ENCODE assay signal across 25 cellular contexts in the genomic region with DNA sequence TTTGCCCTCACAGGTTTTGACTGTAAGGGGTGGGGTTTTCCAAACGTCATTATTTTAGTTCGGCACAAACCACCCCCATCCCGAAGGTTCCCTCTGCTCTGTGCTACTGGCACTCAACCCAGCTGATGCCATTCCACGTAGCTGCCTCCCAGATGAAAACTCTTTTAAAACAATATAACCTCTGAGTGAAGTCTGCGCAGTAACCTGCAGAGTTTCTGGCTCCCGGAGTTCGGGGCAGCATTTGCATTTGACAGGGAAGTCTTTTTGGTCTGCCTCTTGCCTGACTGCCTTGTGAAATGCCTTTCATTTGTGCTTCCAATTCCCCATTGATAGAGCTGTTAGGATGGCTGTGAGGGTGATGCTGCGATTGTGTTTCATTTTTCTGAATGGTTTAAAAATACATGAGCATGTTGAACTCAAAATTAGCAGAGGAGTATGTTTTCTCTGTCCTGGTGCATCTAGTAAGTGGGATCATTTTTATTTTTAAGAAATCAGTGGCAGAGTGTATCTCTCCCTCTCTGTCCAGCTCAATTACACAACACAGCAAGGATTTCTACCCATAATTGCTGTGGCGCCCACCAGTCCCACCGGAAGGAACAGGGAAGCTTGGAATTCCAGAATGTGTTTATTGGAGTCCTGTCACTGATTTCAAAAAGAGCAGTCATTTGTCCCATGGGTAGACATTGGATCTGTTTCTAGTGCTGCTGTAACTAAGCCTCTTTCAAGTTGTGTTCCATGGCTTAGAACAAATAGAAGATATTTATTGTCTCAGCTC. TPM values are rescaled to one million over a fixed set of nuclear protein-coding genes. Genes with fewer than 3 reads are reported as not detected.
DNase-seq lines count a peak whose midpoint lies in the region; ATAC-seq, FAIRE-seq and TF ChIP-seq lines count a peak whose summit lies in the region.
"Had no signal": no experiment of that assay in that cellular context is flagged by ENCODE, and none has a peak within 500 bp of the region (broad histone marks: within the 10 kb centered on the region; RNA-seq: fewer than 3 reads in every experiment).

No MANE protein-coding gene starts in this region.

- H3K9ac ChIP-seq in HUES6 (ENCODE audit: low read length) (peak overlapping the region; percentile 61), smooth muscle cell (ENCODE audit: low read depth) (no peak overlapping the region)

- H3K36me3 ChIP-seq in HUES6 (ENCODE audit: control insufficient read depth, insufficient read depth, low read length) (peaks cover 30% of the 10 kb centered on the region), hepatocyte (replicated peaks; ENCODE audit: insufficient read depth, low read depth) (no peaks in the 10 kb centered on the region), smooth muscle cell (ENCODE audit: low read depth) (no peaks in the 10 kb centered on the region)
- H3K36me3 ChIP-seq: heart right ventricle, right lobe of liver, uterus had no signal

- no peak for FAIRE-seq in HTR-8/SVneo (lab: Jason Lieb, UNC)
- FAIRE-seq: D721Med, H54 had no signal

- peaks cover 56% of the 10 kb centered on the region for H3K4me1 ChIP-seq in HUES6 (ENCODE audit: control insufficient read depth, insufficient read depth, low read length)
- peaks cover 21% of the 10 kb centered on the region for H3K4me1 ChIP-seq in hepatocyte (ENCODE audit: insufficient read depth)
- peaks cover 31% of the 10 kb centered on the region for H3K4me1 ChIP-seq in smooth muscle cell (ENCODE audit: low read depth)
- H3K4me1 ChIP-seq: heart right ventricle, right lobe of liver, uterus had no signal

- no peak overlapping the region for H2AFZ ChIP-seq in hepatocyte
- peak overlapping the region; percentile 60 for H2AFZ ChIP-seq in smooth muscle cell (ENCODE audit: low read depth)

- H3K27ac ChIP-seq in HUES6 (ENCODE audit: low read depth, low read length) (peak overlapping the region; percentile 49; the same call in 1 of the 2 replicates), hepatocyte (no peak overlapping the region), smooth muscle cell (ENCODE audit: low read depth) (peak overlapping the region; percentile 10)
- H3K27ac ChIP-seq: epithelial cell of prostate, heart right ventricle, right lobe of liver, uterus had no signal

- H3F3A ChIP-seq in smooth muscle cell (ENCODE audit: low read depth): peaks cover 20% of the 10 kb centered on the region

- H3K4me3 ChIP-seq in HUES6 (ENCODE audit: low read depth, low read length) (peak overlapping the region; percentile 29; the same call in 1 of the 2 replicates), hepatocyte (no peak overlapping the region), smooth muscle cell (no peak overlapping the region)
- H3K4me3 ChIP-seq: heart right ventricle, right lobe of liver, uterus had no signal

- no peak overlapping the region for H3K4me3 Mint-ChIP-seq in mesothelial cell of epicardium
- H3K4me3 Mint-ChIP-seq: memory B cell; naive thymus-derived CD4-positive, alpha-beta T cell had no signal

- H3K27ac Mint-ChIP-seq in mesothelial cell of epicardium: peak overlapping the region; percentile 26
- H3K27ac Mint-ChIP-seq: CD14-positive monocyte; memory B cell; naive thymus-derived CD4-positive, alpha-beta T cell had no signal

- no peaks in the 10 kb centered on the region for H3K36me3 Mint-ChIP-seq in mesothelial cell of epicardium
- H3K36me3 Mint-ChIP-seq: CD14-positive monocyte; memory B cell; naive thymus-derived CD4-positive, alpha-beta T cell had no signal

- H3K9me3 Mint-ChIP-seq in mesothelial cell of epicardium: no peaks in the 10 kb centered on the region

- peaks cover 25% of the 10 kb centered on the region for H3K27me3 Mint-ChIP-seq in mesothelial cell of epicardium (ENCODE audit: low read depth)

- 29% methylated on average over 10 of the region's 10 CpGs for whole genome bisulfite sequencing in hepatocyte (ENCODE audit: low lambda C conversion rate, missing lambda C conversion rate)
- 9% methylated on average over 10 of the region's 10 CpGs for WGBS in smooth muscle cell (ENCODE audit: low lambda C conversion rate)

- TF ChIP-seq CTCF in hepatocyte (IDR thresholded peaks at IDR 0.05; ENCODE audit: poor library complexity): no peak
- no peak for TF ChIP-seq CTCF in mesothelial cell of epicardium (IDR thresholded peaks at IDR 0.05; ENCODE audit: unreplicated experiment)
- TF ChIP-seq CTCF in smooth muscle cell (IDR thresholded peaks at IDR 0.05; ENCODE audit: borderline replicate concordance, insufficient read depth, poor library complexity, severe bottlenecking): no peak

- H3K4me1 Mint-ChIP-seq in mesothelial cell of epicardium: peaks cover 40% of the 10 kb centered on the region
- H3K4me1 Mint-ChIP-seq: CD14-positive monocyte; naive thymus-derived CD4-positive, alpha-beta T cell had no signal

- ATAC-seq in GM18861 (IDR thresholded peaks at IDR 0.05; ENCODE audit: unreplicated experiment): no peak
- ATAC-seq: heart right ventricle; naive thymus-derived CD4-positive, alpha-beta T cell; right lobe of liver had no signal

- DNase-seq in hepatocyte (ENCODE audit: low spot score) (no peak), mesothelial cell of epicardium (ENCODE audit: low spot score in 2 of 2, unreplicated experiment in 2 of 2) (no peak), smooth muscle cell (lab: John Stamatoyannopoulos, UW; ENCODE audit: unreplicated experiment) (no peak), MV-4-11 (lab: John Stamatoyannopoulos, UW) (no peak), HT-29 (ENCODE audit: low spot score) (no peak), HTR-8/SVneo (ENCODE audit: insufficient read length, low spot score) (no peak)
- DNase-seq: activated T-cell treated with anti-CD3 and anti-CD28 coated beads, Interleukin-2, amount 50 U/mL, for 1 hour; EL; heart right ventricle; KBM-7; MM.1S; naive thymus-derived CD4-positive, alpha-beta T cell; NCI-H1436 treated with DMSO at 0.1 percent for 48 hours; NCI-H2171 treated with DMSO at 0.1 percent for 48 hours; right lobe of liver; SHP77; SW 1271; uterus had no signal

- H4K20me1 ChIP-seq in hepatocyte (ENCODE audit: insufficient read depth, poor library complexity, severe bottlenecking) (no peaks in the 10 kb centered on the region), smooth muscle cell (ENCODE audit: low read depth) (no peaks in the 10 kb centered on the region)

- no peaks in the 10 kb centered on the region for H3K9me3 ChIP-seq in HUES6 (ENCODE audit: control insufficient read depth, insufficient read depth, low read depth, low read length)
- H3K9me3 ChIP-seq in hepatocyte (ENCODE audit: low read depth): no peaks in the 10 kb centered on the region
- H3K9me3 ChIP-seq in smooth muscle cell (replicated peaks; ENCODE audit: low read depth): no peaks in the 10 kb centered on the region
- H3K9me3 ChIP-seq: heart right ventricle, right lobe of liver, uterus had no signal

- no peaks in the 10 kb centered on the region for H3K9me2 ChIP-seq in hepatocyte (replicated peaks; ENCODE audit: insufficient read depth)

- H3K4me2 ChIP-seq in hepatocyte: peak overlapping the region; percentile 28
- peak overlapping the region; percentile 67 for H3K4me2 ChIP-seq in smooth muscle cell

- H3K27me3 ChIP-seq in HUES6 (ENCODE audit: control insufficient read depth, insufficient read depth, low read length) (no peaks in the 10 kb centered on the region), hepatocyte (peaks cover 5% of the 10 kb centered on the region), smooth muscle cell (ENCODE audit: low read depth) (no peaks in the 10 kb centered on the region)
- H3K27me3 ChIP-seq: right lobe of liver, uterus had no signal

- no peaks in the 10 kb centered on the region for H3K79me2 ChIP-seq in hepatocyte
- H3K79me2 ChIP-seq in smooth muscle cell (ENCODE audit: low read depth): no peaks in the 10 kb centered on the region

RNA-seq across cellular contexts. Expression of a gene that starts 24.8 kb away (rescaled TPM):
- total RNA-seq in hepatocyte (8.4 and 8.5 TPM in 2 replicates), mesothelial cell of epicardium (0.84 to 3.0 TPM (median 0.86 TPM) in 3 replicates), smooth muscle cell (5.6 and 8.0 TPM in 2 replicates)
- polyA plus RNA-seq in hepatocyte (3.2 and 4.5 TPM in 2 replicates), smooth muscle cell (2.0 and 2.8 TPM in 2 replicates)
- not detected in 2 replicates for total RNA-seq in HT-29 (2014; rRNA removed; shearing (Covaris generic))
- total RNA-seq: naive thymus-derived CD4-positive, alpha-beta T cell had no signal
- polyA plus RNA-seq: CD14-positive monocyte; naive thymus-derived CD4-positive, alpha-beta T cell had no signal
